ENCODE assay signal across 8 cellular contexts in genomic region chr5:98768160-98769005, GRCh38. TPM values are rescaled to one million over a fixed set of nuclear protein-coding genes. Genes with fewer than 3 reads are reported as not detected.
A peak's percentile ranks its signal among the peaks of the same experiment; 100 is the strongest.
DNase-seq lines count a peak whose midpoint lies in the region; ATAC-seq and TF ChIP-seq lines count a peak whose summit lies in the region.

No MANE protein-coding gene starts in this region.

- H3K4me1 Mint-ChIP-seq in activated T-cell treated with anti-CD3 and anti-CD28 coated beads, Interleukin-2, amount 50 U/mL, for 24 hours (ENCODE audit: low read depth) = peaks cover 42% of the 10 kb centered on the region
- peaks cover 42 to 52% (median 45%) of the 10 kb centered on the region in 3 donors for H3K4me1 Mint-ChIP-seq in naive B cell

- peak overlapping the region; percentile 82 for H3K4me3 Mint-ChIP-seq in activated T-cell treated with anti-CD3 and anti-CD28 coated beads, Interleukin-2, amount 50 U/mL, for 24 hours
- peak overlapping the region; percentile 88 to 99 (median 96) for H3K4me3 Mint-ChIP-seq in naive B cell

- H3K4me3 ChIP-seq in BLaER1 treated with 17β-estradiol and CSF1 and Interleukin-3, amounts not matched to agents 10 nM and 100 nM = peak overlapping the region; percentile 62 to 76 (median 69); a peak in 19 of 20 replicates
- H3K4me3 ChIP-seq in fibroblast of pulmonary artery (replicated peaks; ENCODE audit: low read depth, low read length) (peak overlapping the region; percentile 80), transverse colon (peak overlapping the region; percentile 30 to 67 (median 63))

- intact Hi-C loops in transverse colon (cut with DNase I; ENCODE audit: low total_unique reads) = no loop called here

- H3K27me3 Mint-ChIP-seq in activated T-cell treated with anti-CD3 and anti-CD28 coated beads, Interleukin-2, amount 50 U/mL, for 24 hours = peaks cover 64% of the 10 kb centered on the region
- peaks cover 35 to 56% (median 36%) of the 10 kb centered on the region in 3 donors for H3K27me3 Mint-ChIP-seq in naive B cell

- H3K9me3 ChIP-seq in BLaER1 treated with 17β-estradiol and CSF1 and Interleukin-3, amounts not matched to agents 10 nM and 100 nM (replicated peaks in 1 of 11) = peaks cover 0 to 9% (median 0%) of the 10 kb centered on the region in 11 experiments; a peak in 4 of 22 replicates
- no peaks in the 10 kb centered on the region for H3K9me3 ChIP-seq in transverse colon

- TF ChIP-seq CTCF in fibroblast of pulmonary artery (IDR thresholded peaks at IDR 0.05; ENCODE audit: low read length, missing control alignments) = peak; percentile 100
- peak; percentile 74 to 87 (median 84) for TF ChIP-seq CTCF in transverse colon (IDR thresholded peaks at IDR 0.05)

- WGBS in transverse colon (ENCODE audit: low coverage in 1 of 2), 2 donors = 0 to 4% methylated on average over 17 to 34 of the region's 41 CpGs

- H3K36me3 Mint-ChIP-seq in activated T-cell treated with anti-CD3 and anti-CD28 coated beads, Interleukin-2, amount 50 U/mL, for 24 hours (ENCODE audit: low read depth) = no peaks in the 10 kb centered on the region
- H3K36me3 Mint-ChIP-seq in naive B cell = no peaks in the 10 kb centered on the region

- peak overlapping the region; percentile 86 to 100 (median 98) for H3K4me2 ChIP-seq in BLaER1 treated with 17β-estradiol and CSF1 and Interleukin-3, amounts not matched to agents 10 nM and 100 nM

- H4K20me1 ChIP-seq in BLaER1 treated with 17β-estradiol and CSF1 and Interleukin-3, amounts not matched to agents 10 nM and 100 nM = no peaks in the 10 kb centered on the region

- in situ Hi-C loops in transverse colon (cut with MboI; ENCODE audit: low pct_ligation_motif_present in 1 of 4, low pct_unique_long_range_greater_than_20kb in 1 of 4, low sequenced_read_pairs in 3 of 4) = loop anchor here in 2 of 4 donors (25.0 kb wide), 2 partner anchors 1231 to 1581 kb away; partner anchors contain the start of gene RIOK2 (in 1 of the 2)

- ATAC-seq in GM18520 (IDR thresholded peaks at IDR 0.05; ENCODE audit: unreplicated experiment) (peak; percentile 40), HG03066 (IDR thresholded peaks at IDR 0.05; ENCODE audit: low read depth, unreplicated experiment) (peak; percentile 32), naive B cell (ENCODE audit: low read depth in 2 of 2) (no peak)

- H3K9me3 Mint-ChIP-seq in activated T-cell treated with anti-CD3 and anti-CD28 coated beads, Interleukin-2, amount 50 U/mL, for 24 hours = no peaks in the 10 kb centered on the region
- no peaks in the 10 kb centered on the region for H3K9me3 Mint-ChIP-seq in naive B cell

- H3K36me3 ChIP-seq in BLaER1 treated with 17β-estradiol and CSF1 and Interleukin-3, amounts not matched to agents 10 nM and 100 nM = no peaks in the 10 kb centered on the region
- H3K36me3 ChIP-seq in transverse colon = no peaks in the 10 kb centered on the region

- H3K27me3 ChIP-seq in BLaER1 treated with 17β-estradiol and CSF1 and Interleukin-3, amounts not matched to agents 10 nM and 100 nM = peaks cover 15 to 28% (median 21%) of the 10 kb centered on the region in 11 experiments; a peak in 19 of 22 replicates
- peaks cover 12% of the 10 kb centered on the region for H3K27me3 ChIP-seq in transverse colon

- DNase-seq in NCI-H226 (peak; percentile 46), fibroblast of pulmonary artery (ENCODE audit: low read depth) (peak; percentile 66), naive B cell (peak; percentile 39), transverse colon (peak; percentile 61)
- DNase-seq in activated T-cell treated with anti-CD3 and anti-CD28 coated beads, Interleukin-2, amount 50 U/mL, for 24 hours = peak; percentile 40

- peak overlapping the region in 2 of 11 experiments; percentile 72; a peak in 2 of 22 replicates for H3K9ac ChIP-seq in BLaER1 treated with 17β-estradiol and CSF1 and Interleukin-3, amounts not matched to agents 10 nM and 100 nM

- TF ChIP-seq EP300 in transverse colon (IDR thresholded peaks at IDR 0.05; ENCODE audit: low read depth) = no peak

- H3K27ac Mint-ChIP-seq in activated T-cell treated with anti-CD3 and anti-CD28 coated beads, Interleukin-2, amount 50 U/mL, for 24 hours = no peak overlapping the region
- H3K27ac Mint-ChIP-seq in naive B cell = peak overlapping the region in 2 of 6 donors; percentile 15 to 81

- H3K27ac ChIP-seq in BLaER1 treated with 17β-estradiol and CSF1 and Interleukin-3, amounts not matched to agents 10 nM and 100 nM = no peak overlapping the region
- peak overlapping the region; percentile 84 to 99 (median 98) for H3K27ac ChIP-seq in transverse colon

- peaks cover 18 to 45% (median 28%) of the 10 kb centered on the region in 10 experiments for H3K4me1 ChIP-seq in BLaER1 treated with 17β-estradiol and CSF1 and Interleukin-3, amounts not matched to agents 10 nM and 100 nM
- H3K4me1 ChIP-seq in transverse colon = peaks cover 0 to 39% (median 15%) of the 10 kb centered on the region in 4 donors

- TF ChIP-seq POLR2A in transverse colon (IDR thresholded peaks at IDR 0.05) = no peak

RNA-seq across cellular contexts. Expression of gene RGMB, which starts 5.1 kb away (rescaled TPM):
- 1 to 10 TPM; 3.8 to 8.6 (median 4.6) TPM for polyA plus RNA-seq in naive B cell (ENCODE audit: low read depth in 6 of 6)
- total RNA-seq in transverse colon = 100 to 1,000 TPM in 1 of 4 donors, 10 to 100 TPM in 3; 39.0 to 125 (median 50.3) TPM

Comparison
In these comparisons a context has a peak if more than half of its experiments do, and no peak if none do; other contexts are left out.
1. H3K27ac ChIP-seq: peak in transverse colon (4 of 4); none in BLaER1 treated with 17β-estradiol and CSF1 and Interleukin-3, amounts not matched to agents 10 nM and 100 nM (0 of 11).
2. ATAC-seq: peak in GM18520 (single experiment) and HG03066 (single experiment); none in naive B cell (0 of 2).
3. Peak in every context shown above with its lines, with median percentiles within 50 percentile points of each other: H3K4me3 ChIP-seq and DNase-seq.